8 cellular contexts compared by ENCODE assay signal in the genomic region with DNA sequence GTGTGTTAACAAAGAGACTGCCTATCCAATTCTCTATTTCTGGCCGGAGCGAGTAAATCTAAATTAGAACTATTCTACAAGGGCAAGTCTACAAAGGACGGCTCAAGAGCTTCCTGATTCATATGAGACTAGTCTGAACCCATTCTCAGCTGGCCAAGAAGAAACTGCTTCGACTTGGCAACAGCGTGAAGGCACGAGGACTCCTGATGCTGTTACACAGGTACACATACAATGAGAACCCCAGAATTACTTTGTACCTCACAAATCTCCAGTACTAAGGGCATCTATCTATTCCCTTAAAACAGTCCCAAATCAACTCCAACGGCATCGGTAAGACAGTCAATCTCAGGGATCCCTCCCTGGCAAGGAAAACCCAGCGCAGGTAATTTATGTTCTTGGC. TPM values are rescaled to one million over a fixed set of nuclear protein-coding genes. Genes with fewer than 3 reads are reported as not detected.
DNase-seq lines count a peak whose midpoint lies in the region; ATAC-seq, FAIRE-seq and TF ChIP-seq lines count a peak whose summit lies in the region.

No MANE protein-coding gene starts in this region.

- no peak for TF ChIP-seq POLR2A in K562 (conservative IDR thresholded peaks at IDR 0.05)
- no peak for TF ChIP-seq POLR2A in transverse colon (IDR thresholded peaks at IDR 0.05)

- H3K27ac Mint-ChIP-seq in activated naive CD4-positive, alpha-beta T cell treated with anti-CD3 and anti-CD28 coated beads, Interleukin-2, amount 50 U/mL, for 24 hours, result peak overlapping the region; percentile 79

- H3K27me3 ChIP-seq in K562 (ENCODE audit: control insufficient read depth in 2 of 2, insufficient read depth in 2 of 2, low read length in 2 of 2) (no peaks in the 10 kb centered on the region), lung (ENCODE audit: control insufficient read depth, insufficient read depth) (no peaks in the 10 kb centered on the region), transverse colon (no peaks in the 10 kb centered on the region)

- WGBS in K562 (ENCODE audit: insufficient coverage, low coverage, missing lambda C conversion rate), result 27% methylated on average over 6 of the region's 9 CpGs
- WGBS in lung, 2 donors, result 48 to 69% methylated on average over 9 of the region's 9 CpGs
- WGBS in transverse colon (ENCODE audit: low coverage in 1 of 2), 2 donors, result 46 to 47% methylated on average over 6 to 9 of the region's 9 CpGs

- H2AFZ ChIP-seq in K562 (ENCODE audit: low read depth, low read length), result no peak overlapping the region

- peaks cover 17% of the 10 kb centered on the region for H4K20me1 ChIP-seq in K562 (replicated peaks; ENCODE audit: control insufficient read depth, insufficient read depth, low read length)

- H3K27me3 Mint-ChIP-seq in activated naive CD4-positive, alpha-beta T cell treated with anti-CD3 and anti-CD28 coated beads, Interleukin-2, amount 50 U/mL, for 24 hours, result no peaks in the 10 kb centered on the region

- H3K4me1 Mint-ChIP-seq in activated naive CD4-positive, alpha-beta T cell treated with anti-CD3 and anti-CD28 coated beads, Interleukin-2, amount 50 U/mL, for 24 hours, result peaks cover 49% of the 10 kb centered on the region

- peaks cover 3% of the 10 kb centered on the region for H3K36me3 Mint-ChIP-seq in activated naive CD4-positive, alpha-beta T cell treated with anti-CD3 and anti-CD28 coated beads, Interleukin-2, amount 50 U/mL, for 24 hours

- H3K79me2 ChIP-seq in K562 (ENCODE audit: control insufficient read depth, insufficient read depth, low read length), result peaks cover 63% of the 10 kb centered on the region

- CTCF ChIA-PET in K562 (lab: Yijun Ruan, JAX; ENCODE audit: low intra/inter-chr PET ratio), result interaction anchor here (1.2 kb wide), 1 partner anchor 90 kb away, joined by 5 read pairs; no protein-coding TSS in a partner anchor

- no peak for TF ChIP-seq CTCF in K562 (IDR thresholded peaks at IDR 0.05 in 2 of 3, conservative IDR thresholded peaks at IDR 0.05 in 1 of 3; ENCODE audit: insufficient read depth in 2 of 3, low read depth in 1 of 3, low read length in 3 of 3)
- TF ChIP-seq CTCF in lung (IDR thresholded peaks at IDR 0.05; ENCODE audit: control extremely low read depth, extremely low read depth), result no peak
- TF ChIP-seq CTCF in transverse colon (IDR thresholded peaks at IDR 0.05), result no peak

- no peak for ATAC-seq in K562
- no peak for ATAC-seq in lung (ENCODE audit: insufficient read depth, low FRiP score)
- no peak for ATAC-seq in HG02870 (IDR thresholded peaks at IDR 0.05; ENCODE audit: unreplicated experiment)

- H3K9ac ChIP-seq in K562 (ENCODE audit: insufficient read depth in 1 of 2, low read depth in 2 of 2, low read length in 2 of 2), result peak overlapping the region; percentile 89 to 98

- H3K9me3 ChIP-seq in K562 (replicated peaks; ENCODE audit: control insufficient read depth, insufficient read depth, low read depth, low read length), result no peaks in the 10 kb centered on the region
- H3K9me3 ChIP-seq in lung (ENCODE audit: control insufficient read depth in 2 of 2, insufficient read depth in 1 of 2, low read length in 1 of 2), result no peaks in the 10 kb centered on the region
- no peaks in the 10 kb centered on the region for H3K9me3 ChIP-seq in transverse colon

- no peaks in the 10 kb centered on the region for H3K9me1 ChIP-seq in K562 (ENCODE audit: control insufficient read depth, insufficient read depth, low read length)

- in situ Hi-C loops in K562 (cut with MboI) (no loop called here), transverse colon (cut with MboI; ENCODE audit: low pct_ligation_motif_present in 1 of 4, low pct_unique_long_range_greater_than_20kb in 1 of 4, low sequenced_read_pairs in 3 of 4) (no loop called here)

- FAIRE-seq in K562 (lab: Jason Lieb, UNC), result peak; percentile 48

- TF ChIP-seq EP300 in K562 (IDR thresholded peaks at IDR 0.05; ENCODE audit: low read length), result no peak
- TF ChIP-seq EP300 in transverse colon (IDR thresholded peaks at IDR 0.05; ENCODE audit: low read depth), result no peak

- DNase-seq in activated naive CD4-positive, alpha-beta T cell treated with Interleukin-2 at 50 U/mL for 16 hours, result no peak
- DNase-seq in K562 (ENCODE audit: extremely low read depth in 1 of 4, low spot score in 3 of 4) (no peak), lung (ENCODE audit: low spot score) (no peak), transverse colon (no peak), NCI-H2081 treated with DMSO at 0.1 percent for 48 hours (lab: John Stamatoyannopoulos, UW) (no peak), NCI-H82 treated with DMSO at 0.1 percent for 48 hours (lab: John Stamatoyannopoulos, UW; ENCODE audit: unreplicated experiment) (no peak)

- H3K4me3 ChIP-seq in K562, result peak overlapping the region; percentile 97
- H3K4me3 ChIP-seq in lung, result peak overlapping the region; percentile 98
- peak overlapping the region; percentile 75 to 99 (median 79) for H3K4me3 ChIP-seq in transverse colon

- H3K9me3 Mint-ChIP-seq in activated naive CD4-positive, alpha-beta T cell treated with anti-CD3 and anti-CD28 coated beads, Interleukin-2, amount 50 U/mL, for 24 hours, result no peaks in the 10 kb centered on the region

- BruUV-seq in K562 (replicated peaks; lab: Mats Ljungman, UMichigan), result no TSS peak

- H3K4me2 ChIP-seq in K562 (ENCODE audit: insufficient read depth, low read length), result peak overlapping the region; percentile 89

- peaks cover 25% of the 10 kb centered on the region; the same call in 2 of the 3 replicates for H3K36me3 ChIP-seq in K562 (ENCODE audit: control insufficient read depth, insufficient read depth, low read length)
- H3K36me3 ChIP-seq in lung (ENCODE audit: control insufficient read depth in 2 of 2, insufficient read depth in 2 of 2, low read length in 2 of 2), result peaks cover 2 to 3% of the 10 kb centered on the region in 2 donors
- no peaks in the 10 kb centered on the region for H3K36me3 ChIP-seq in transverse colon

- intact Hi-C loops in K562 (cut with micrococcal nuclease), result loop anchor here (2.0 to 10.0 kb wide), 2 partner anchors 60 to 90 kb away; partner anchors contain the start of gene INPP5K
- intact Hi-C loops in transverse colon (cut with DNase I; ENCODE audit: low total_unique reads), result loop anchor here (2.0 kb wide), 1 partner anchor 54 kb away; the partner anchor contains the start of gene YWHAE

- H3K4me1 ChIP-seq in K562 (replicated peaks in 1 of 2; ENCODE audit: control insufficient read depth in 2 of 2, insufficient read depth in 2 of 2, low read length in 2 of 2) (peaks cover 13 to 20% of the 10 kb centered on the region in 2 experiments), lung (ENCODE audit: control insufficient read depth in 2 of 2, insufficient read depth in 2 of 2, low read length in 2 of 2) (peaks cover 7 to 21% of the 10 kb centered on the region in 2 donors), transverse colon (peaks cover 20 to 66% (median 39%) of the 10 kb centered on the region in 4 donors)

- no peak for TF ChIP-seq RAD21 in K562 (CRISPR knock-in tag; conservative IDR thresholded peaks at IDR 0.05 in 1 of 2, IDR thresholded peaks at IDR 0.05 in 1 of 2)

- POLR2A ChIA-PET in K562 (lab: Yijun Ruan, JAX), result interaction anchor here (1.1 kb wide), 1 partner anchor 62 kb away, joined by 3 read pairs; the partner anchor contains the start of gene INPP5K

- peak overlapping the region; percentile 88 for H3K4me3 Mint-ChIP-seq in activated naive CD4-positive, alpha-beta T cell treated with anti-CD3 and anti-CD28 coated beads, Interleukin-2, amount 50 U/mL, for 24 hours

- H3K27ac ChIP-seq in K562 (ENCODE audit: extremely low read depth, low read depth, low read length) (peak overlapping the region; percentile 12; the same call in 1 of the 3 replicates), lung (ENCODE audit: low read depth in 1 of 2, low read length in 1 of 2) (peak overlapping the region; percentile 99 to 100), transverse colon (peak overlapping the region; percentile 97 to 99 (median 98))

RNA-seq across cellular contexts. Expression of gene CRK, which starts 1.5 kb away (rescaled TPM):
- total RNA-seq in K562 (2011; cell fraction: chromatin; rRNA removed; ENCODE audit: low replicate concordance), result 33.0 TPM in 2 replicates
- 17.5 and 19.2 TPM in 2 replicates for total RNA-seq in K562 (2011; cell fraction: nucleolus; rRNA removed)
- 28.4 and 41.1 TPM in 2 replicates for total RNA-seq in K562 (2011; cell fraction: nucleoplasm; rRNA removed)
- total RNA-seq in K562 (2014; rRNA removed), result 23.2 and 24.7 TPM in 2 replicates
- 30.0 and 31.2 TPM in 2 replicates for total RNA-seq in K562 (2014; rRNA removed; fragmentation: Illumina TruSeq; extraction: Trizol)
- total RNA-seq in K562 (2015; rRNA removed; fragmentation: Illumina TruSeq; extraction: Trizol), result 29.2 and 30.2 TPM in 2 replicates
- total RNA-seq in K562 (2021), result 22.1 and 23.9 TPM in 2 replicates
- polyA plus RNA-seq in K562 (2011; rRNA removed), result 32.0 and 40.2 TPM in 2 replicates
- polyA plus RNA-seq in K562 (2011; cell fraction: cytosol; rRNA removed), result 18.8 and 29.0 TPM in 2 replicates
- polyA plus RNA-seq in K562 (2011; cell fraction: nucleus; rRNA removed), result 5.0 and 5.4 TPM in 2 replicates
- 14.3 and 18.9 TPM in 2 replicates for polyA plus RNA-seq in K562 (2012)
- polyA plus RNA-seq in K562 (2014; fragmentation: Illumina TruSeq; extraction: Trizol), result 26.5 and 27.3 TPM in 2 replicates
- 10 to 100 TPM; 13.1 to 17.7 TPM for polyA plus RNA-seq in K562 (2014; fragmentation: Nextera tagmentation; extraction: Ambion mirVana)
- 24.3 and 26.1 TPM in 2 replicates for polyA plus RNA-seq in K562 (2014; rRNA removed)
- 46.6 and 50.1 TPM in 2 replicates for polyA minus RNA-seq in K562 (2011; rRNA and poly(A)+ RNA removed)
- polyA minus RNA-seq in K562 (2011; cell fraction: cytosol; rRNA and poly(A)+ RNA removed), result 17.0 and 17.5 TPM in 2 replicates
- 4.3 and 5.8 TPM in 2 replicates for polyA minus RNA-seq in K562 (2011; cell fraction: nucleus; rRNA and poly(A)+ RNA removed)
- 10 to 100 TPM; 62.4 to 67.5 TPM for total RNA-seq in lung
- polyA plus RNA-seq in lung, result 10 to 100 TPM; 29.3 to 36.6 TPM
- 10 to 100 TPM; 33.4 to 95.3 (median 63.4) TPM for total RNA-seq in transverse colon

RNA-seq across cellular contexts. Expression of gene MYO1C, which starts 37.9 kb away (rescaled TPM):
- total RNA-seq in K562 (2011; cell fraction: chromatin; rRNA removed; ENCODE audit: low replicate concordance), result 62.3 and 168 TPM in 2 replicates
- 61.3 and 72.2 TPM in 2 replicates for total RNA-seq in K562 (2011; cell fraction: nucleolus; rRNA removed)
- total RNA-seq in K562 (2011; cell fraction: nucleoplasm; rRNA removed), result 63.9 and 80.0 TPM in 2 replicates
- total RNA-seq in K562 (2014; rRNA removed) (11.6 and 16.2 TPM in 2 replicates), K562 (2014; rRNA removed; fragmentation: Illumina TruSeq; extraction: Trizol) (5.1 and 9.1 TPM in 2 replicates), K562 (2015; rRNA removed; fragmentation: Illumina TruSeq; extraction: Trizol) (9.3 and 11.6 TPM in 2 replicates), K562 (2021) (31.4 and 32.5 TPM in 2 replicates), lung (100 to 1,000 TPM; 101 to 237 TPM), transverse colon (100 to 1,000 TPM; 163 to 456 (median 219) TPM)
- polyA plus RNA-seq in K562 (2011; rRNA removed) (14.8 and 19.1 TPM in 2 replicates), K562 (2014; fragmentation: Illumina TruSeq; extraction: Trizol) (16.4 and 20.3 TPM in 2 replicates), K562 (2014; fragmentation: Nextera tagmentation; extraction: Ambion mirVana) (under 1 TPM; 0.46 to 0.78 TPM), K562 (2014; rRNA removed) (12.7 and 16.6 TPM in 2 replicates), lung (10 to 100 TPM; 73.4 to 78.5 TPM)
- 10.3 and 16.8 TPM in 2 replicates for polyA plus RNA-seq in K562 (2011; cell fraction: cytosol; rRNA removed)
- 42.0 and 49.2 TPM in 2 replicates for polyA plus RNA-seq in K562 (2011; cell fraction: nucleus; rRNA removed)
- polyA plus RNA-seq in K562 (2012), result 20.0 and 32.7 TPM in 2 replicates
- polyA minus RNA-seq in K562 (2011; rRNA and poly(A)+ RNA removed), result 29.7 and 38.7 TPM in 2 replicates
- 24.1 and 28.1 TPM in 2 replicates for polyA minus RNA-seq in K562 (2011; cell fraction: cytosol; rRNA and poly(A)+ RNA removed)
- 19.0 and 27.8 TPM in 2 replicates for polyA minus RNA-seq in K562 (2011; cell fraction: nucleus; rRNA and poly(A)+ RNA removed)

RNA-seq across cellular contexts. Expression of gene YWHAE, which starts 54.5 kb away (rescaled TPM):
- 89.4 and 152 TPM in 2 replicates for total RNA-seq in K562 (2011; cell fraction: chromatin; rRNA removed; ENCODE audit: low replicate concordance)
- 61.4 and 88.2 TPM in 2 replicates for total RNA-seq in K562 (2011; cell fraction: nucleolus; rRNA removed)
- total RNA-seq in K562 (2011; cell fraction: nucleoplasm; rRNA removed), result 127 and 150 TPM in 2 replicates
- total RNA-seq in K562 (2014; rRNA removed), result 234 and 310 TPM in 2 replicates
- 184 and 193 TPM in 2 replicates for total RNA-seq in K562 (2014; rRNA removed; fragmentation: Illumina TruSeq; extraction: Trizol)
- total RNA-seq in K562 (2015; rRNA removed; fragmentation: Illumina TruSeq; extraction: Trizol), result 224 TPM in 2 replicates
- 466 and 488 TPM in 2 replicates for total RNA-seq in K562 (2021)
- polyA plus RNA-seq in K562 (2011; rRNA removed), result 480 and 622 TPM in 2 replicates
- polyA plus RNA-seq in K562 (2011; cell fraction: cytosol; rRNA removed), result 198 and 388 TPM in 2 replicates
- 77.5 and 131 TPM in 2 replicates for polyA plus RNA-seq in K562 (2011; cell fraction: nucleus; rRNA removed)
- 300 and 685 TPM in 2 replicates for polyA plus RNA-seq in K562 (2012)
- polyA plus RNA-seq in K562 (2014; fragmentation: Illumina TruSeq; extraction: Trizol), result 402 and 448 TPM in 2 replicates
- polyA plus RNA-seq in K562 (2014; fragmentation: Nextera tagmentation; extraction: Ambion mirVana), result 100 to 1,000 TPM; 323 to 513 TPM
- 576 and 727 TPM in 2 replicates for polyA plus RNA-seq in K562 (2014; rRNA removed)
- polyA minus RNA-seq in K562 (2011; rRNA and poly(A)+ RNA removed), result 684 and 865 TPM in 2 replicates
- polyA minus RNA-seq in K562 (2011; cell fraction: cytosol; rRNA and poly(A)+ RNA removed), result 251 and 367 TPM in 2 replicates
- polyA minus RNA-seq in K562 (2011; cell fraction: nucleus; rRNA and poly(A)+ RNA removed), result 34.3 and 69.4 TPM in 2 replicates
- 100 to 1,000 TPM; 400 to 432 TPM for total RNA-seq in lung
- 100 to 1,000 TPM; 348 to 390 TPM for polyA plus RNA-seq in lung
- total RNA-seq in transverse colon, result 1,000 to 10,000 TPM in 1 of 4 donors, 100 to 1,000 TPM in 3; 158 to 2,397 (median 594) TPM

Comparison
In these comparisons a context has a peak if more than half of its experiments do, and no peak if none do; other contexts are left out.
1. H3K27ac ChIP-seq: peak in every context shown above with its lines; median percentile 100 in lung; 98 in transverse colon; 12 in K562.